ENCODE assay signal across 8 cellular contexts in the genomic region with DNA sequence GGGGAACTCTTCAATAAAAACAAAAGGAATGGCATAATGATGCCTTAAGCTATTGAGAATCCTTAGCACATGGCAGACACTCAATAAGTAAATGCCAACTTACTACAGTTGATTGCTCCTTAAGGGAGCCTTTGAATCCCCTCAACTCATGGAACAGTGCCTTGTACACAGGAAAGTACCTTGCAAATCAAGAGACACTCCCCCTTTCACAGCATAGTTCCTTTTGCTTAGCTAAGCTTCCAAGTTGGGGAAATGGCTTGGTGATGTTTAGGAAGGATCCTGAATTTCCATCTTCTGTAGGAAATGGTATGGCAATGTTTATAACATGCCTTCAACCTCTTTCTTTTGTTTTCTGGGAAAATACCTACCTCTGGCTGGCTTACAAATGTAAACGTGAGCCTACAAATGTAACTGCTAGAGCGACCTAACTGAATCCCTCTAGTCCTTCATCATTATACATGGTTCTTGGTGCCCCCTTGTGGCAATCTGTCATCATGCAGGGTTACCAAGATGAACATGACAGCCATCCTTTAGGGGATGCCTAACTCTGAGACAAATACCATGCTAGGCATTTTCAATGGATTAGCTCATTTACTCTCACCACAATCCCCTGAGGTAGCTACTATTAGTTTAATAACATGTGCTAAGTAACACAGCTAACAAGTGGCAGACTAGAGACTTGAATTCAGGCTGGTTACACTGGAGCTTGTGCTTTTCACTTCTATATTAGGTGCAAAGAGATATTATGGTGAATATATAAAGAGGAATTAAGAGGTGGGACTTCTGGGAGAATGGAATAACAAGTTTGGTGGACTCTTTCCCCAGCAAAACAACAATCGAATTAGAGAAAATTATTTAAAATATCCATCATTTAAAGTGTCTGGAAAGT.
DNase-seq lines count a peak whose midpoint lies in the region; ATAC-seq, FAIRE-seq and TF ChIP-seq lines count a peak whose summit lies in the region.

No MANE protein-coding gene starts in this region.

- peak; percentile 76 for TF ChIP-seq CTCF in WERI-Rb-1 (IDR thresholded peaks at IDR 0.05; ENCODE audit: low read depth, low read length)
- TF ChIP-seq CTCF in bronchial epithelial cell (IDR thresholded peaks at IDR 0.05; ENCODE audit: insufficient read depth, low read length, severe bottlenecking) = peak; percentile 76
- TF ChIP-seq CTCF in kidney epithelial cell (IDR thresholded peaks at IDR 0.05; ENCODE audit: insufficient read depth, low read length, poor library complexity, severe bottlenecking) = peak; percentile 76

- peak; percentile 97 for ATAC-seq in GM19023 (IDR thresholded peaks at IDR 0.05; ENCODE audit: unreplicated experiment)
- ATAC-seq in HG03135 (IDR thresholded peaks at IDR 0.05; ENCODE audit: unreplicated experiment) = peak; percentile 97

- H3K4me3 ChIP-seq in WERI-Rb-1 (ENCODE audit: low read depth, low read length) = no peak overlapping the region
- H3K4me3 ChIP-seq in bronchial epithelial cell (ENCODE audit: low read depth, low read length) = no peak overlapping the region
- no peak overlapping the region for H3K4me3 ChIP-seq in kidney epithelial cell (ENCODE audit: low read depth, low read length)

- peak; percentile 86 for DNase-seq in Ammon's horn (ENCODE audit: low spot score)
- DNase-seq in NCI-H2171 treated with DMSO at 0.1 percent for 48 hours (lab: John Stamatoyannopoulos, UW) = peak; percentile 67
- DNase-seq in WERI-Rb-1 = peak; percentile 91
- DNase-seq in bronchial epithelial cell (ENCODE audit: low read depth) = peak; percentile 72
- peak; percentile 26 for DNase-seq in kidney epithelial cell (ENCODE audit: low read depth)
- peak; percentile 53 to 61 for DNase-seq in stimulated activated CD4-positive, alpha-beta T cell treated with anti-CD3 and anti-CD28 coated beads, Interleukin-4, amount 100 ng/mL, for 48 hours (ENCODE audit: low read depth in 2 of 2)

- peaks cover 13% of the 10 kb centered on the region for H3K9me3 ChIP-seq in WERI-Rb-1 (ENCODE audit: severe bottlenecking)

- no peak overlapping the region for H3K27ac ChIP-seq in WERI-Rb-1

- no peak for FAIRE-seq in bronchial epithelial cell (lab: Jason Lieb, UNC)

- H3K27me3 ChIP-seq in WERI-Rb-1 (ENCODE audit: insufficient read depth, low read depth, severe bottlenecking) (no peaks in the 10 kb centered on the region), bronchial epithelial cell (ENCODE audit: control insufficient read depth, insufficient read depth, low read length) (no peaks in the 10 kb centered on the region), kidney epithelial cell (ENCODE audit: control insufficient read depth, insufficient read depth, low read length) (no peaks in the 10 kb centered on the region)

- H3K36me3 ChIP-seq in WERI-Rb-1 (no peaks in the 10 kb centered on the region), bronchial epithelial cell (ENCODE audit: control insufficient read depth, insufficient read depth, low read length) (no peaks in the 10 kb centered on the region), kidney epithelial cell (ENCODE audit: control insufficient read depth, insufficient read depth, low read length) (no peaks in the 10 kb centered on the region)

Comparison
In these comparisons a context has a peak if more than half of its experiments do, and no peak if none do; other contexts are left out.
1. DNase-seq: peak in every context shown above with its lines; median percentile 91 in WERI-Rb-1; 86 in Ammon's horn; 72 in bronchial epithelial cell; 67 in NCI-H2171 treated with DMSO at 0.1 percent for 48 hours; 57 in stimulated activated CD4-positive, alpha-beta T cell treated with anti-CD3 and anti-CD28 coated beads, Interleukin-4, amount 100 ng/mL, for 48 hours; 26 in kidney epithelial cell.